14 cellular contexts compared by ENCODE assay signal in the genomic region with DNA sequence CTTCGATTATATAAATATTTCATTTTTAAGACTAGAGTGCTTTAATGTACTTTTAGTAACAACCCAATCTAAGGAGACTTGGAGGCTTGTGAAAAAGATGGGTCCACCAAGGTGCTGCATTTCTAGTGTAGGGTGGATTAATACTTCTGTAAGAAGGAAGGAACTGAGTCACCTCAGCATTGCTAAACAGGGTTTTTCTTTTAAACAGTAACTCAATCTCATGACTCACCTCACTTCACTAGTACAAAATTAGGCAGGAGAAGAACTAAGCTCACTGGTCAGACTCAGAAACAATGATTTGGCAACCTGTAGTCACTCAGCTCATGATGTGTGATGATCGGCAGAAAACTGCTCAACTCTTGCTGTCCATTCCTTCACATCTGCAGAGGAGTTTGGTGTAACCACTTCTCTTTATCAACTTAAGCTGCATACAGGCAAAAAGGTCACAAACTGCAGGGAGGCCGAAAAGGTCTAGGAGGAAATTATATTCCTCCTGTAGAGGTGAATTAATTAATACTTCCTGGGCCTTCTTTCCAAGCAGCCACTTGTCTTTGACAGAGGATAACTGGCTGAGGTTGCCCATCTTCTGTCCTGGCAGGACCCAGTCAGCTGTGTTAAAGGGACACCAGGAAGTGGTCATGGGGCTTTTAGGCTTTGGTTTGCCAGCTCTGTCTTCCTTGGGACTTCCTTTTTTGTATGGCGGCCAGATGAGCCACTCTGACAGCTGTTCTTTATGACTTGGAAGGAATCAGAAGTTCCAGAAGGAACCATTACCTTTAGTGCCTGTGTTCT.
DNase-seq lines count a peak whose midpoint lies in the region; ATAC-seq and TF ChIP-seq lines count a peak whose summit lies in the region.
"Had no signal": no experiment of that assay in that cellular context is flagged by ENCODE, and none has a peak within 500 bp of the region (broad histone marks: within the 10 kb centered on the region; RNA-seq: fewer than 3 reads in every experiment).

No MANE protein-coding gene starts in this region.

- H3K4me3 ChIP-seq in CD8-positive, alpha-beta T cell (ENCODE audit: low read depth, low read length): no peak overlapping the region
- H3K4me3 ChIP-seq: coronary artery, upper lobe of left lung had no signal

- H2AK5ac ChIP-seq in H9 (ENCODE audit: insufficient read length, low read length): no peak overlapping the region

- no peak overlapping the region for H3K4me3 Mint-ChIP-seq in CD8-positive, alpha-beta T cell
- no peak overlapping the region for H3K4me3 Mint-ChIP-seq in activated T-helper 2 cell treated with anti-CD3 and anti-CD28 coated beads, Interferon-gamma antibody, Interleukin-2, Interleukin-4, amounts not matched to agents 10 μg/mL and 5 μg/mL and 100 μg/mL, durations not matched to agents 14 hours and 24 hours and 36 hours (ENCODE audit: low read depth)
- H3K4me3 Mint-ChIP-seq in H9: no peak overlapping the region
- H3K4me3 Mint-ChIP-seq: mesothelial cell of epicardium had no signal

- no peak overlapping the region for H3T11ph ChIP-seq in H9 (ENCODE audit: low read length)

- POLR2A ChIA-PET in CD8-positive, alpha-beta T cell (lab: Charles Lee): interaction anchor here (0.9 to 1.2 kb wide), 3 partner anchors 15 to 34 kb away, joined by 3 read pairs; no protein-coding TSS in a partner anchor

- no peak overlapping the region for H3K27ac ChIP-seq in CD8-positive, alpha-beta T cell (ENCODE audit: low read depth, low read length)
- H3K27ac ChIP-seq in H9 (ENCODE audit: insufficient read length, low read depth, low read length): no peak overlapping the region
- H3K27ac ChIP-seq: coronary artery, upper lobe of left lung, VCaP had no signal

- no peaks in the 10 kb centered on the region for H3K36me3 Mint-ChIP-seq in CD8-positive, alpha-beta T cell
- peaks cover 25% of the 10 kb centered on the region for H3K36me3 Mint-ChIP-seq in activated T-helper 2 cell treated with anti-CD3 and anti-CD28 coated beads, Interferon-gamma antibody, Interleukin-2, Interleukin-4, amounts not matched to agents 10 μg/mL and 5 μg/mL and 100 μg/mL, durations not matched to agents 14 hours and 24 hours and 36 hours (ENCODE audit: low read depth)
- H3K36me3 Mint-ChIP-seq in H9 (ENCODE audit: insufficient read depth in 1 of 3, low read depth in 3 of 3): peaks cover 0 to 4% (median 0%) of the 10 kb centered on the region in 3 experiments; a peak in 2 of 7 replicates
- H3K36me3 Mint-ChIP-seq: mesothelial cell of epicardium had no signal

- no peak for ATAC-seq in CD8-positive, alpha-beta T cell
- ATAC-seq in HG02938 (IDR thresholded peaks at IDR 0.05; ENCODE audit: unreplicated experiment) (peak; percentile 71), GM19397 (IDR thresholded peaks at IDR 0.05; ENCODE audit: unreplicated experiment) (no peak)

- H3K4me1 Mint-ChIP-seq in CD8-positive, alpha-beta T cell (ENCODE audit: low read depth): peaks cover 29% of the 10 kb centered on the region
- H3K4me1 Mint-ChIP-seq in activated T-helper 2 cell treated with anti-CD3 and anti-CD28 coated beads, Interferon-gamma antibody, Interleukin-2, Interleukin-4, amounts not matched to agents 10 μg/mL and 5 μg/mL and 100 μg/mL, durations not matched to agents 14 hours and 24 hours and 36 hours (ENCODE audit: low read depth): peaks cover 32% of the 10 kb centered on the region
- H3K4me1 Mint-ChIP-seq in H9: no peaks in the 10 kb centered on the region
- H3K4me1 Mint-ChIP-seq: mesothelial cell of epicardium had no signal

- no peaks in the 10 kb centered on the region for H3K23me2 ChIP-seq in H9 (ENCODE audit: insufficient read length, low read depth, low read length, poor library complexity, severe bottlenecking)

- H3K79me1 ChIP-seq in H9 (ENCODE audit: insufficient read depth, low read depth, low read length, poor library complexity, severe bottlenecking): no peaks in the 10 kb centered on the region

- H3K23ac ChIP-seq in H9 (ENCODE audit: insufficient read length, low read depth, low read length): no peak overlapping the region

- peaks cover 37% of the 10 kb centered on the region for H3K4me1 ChIP-seq in CD8-positive, alpha-beta T cell (ENCODE audit: insufficient read depth, low read length)
- no peaks in the 10 kb centered on the region for H3K4me1 ChIP-seq in H9 (ENCODE audit: insufficient read depth, low read length)
- H3K4me1 ChIP-seq: upper lobe of left lung had no signal

- TF ChIP-seq CTCF in CD8-positive, alpha-beta T cell (IDR thresholded peaks at IDR 0.05): no peak
- no peak for TF ChIP-seq CTCF in H9 (conservative IDR thresholded peaks at IDR 0.05)

- no peak overlapping the region for H4K5ac ChIP-seq in H9 (ENCODE audit: insufficient read length, low read depth, low read length)

- H3K4ac ChIP-seq in H9 (ENCODE audit: low read depth, low read length): no peak overlapping the region

- H3K27ac Mint-ChIP-seq in CD8-positive, alpha-beta T cell: peak overlapping the region; percentile 64
- no peak overlapping the region for H3K27ac Mint-ChIP-seq in activated T-helper 2 cell treated with anti-CD3 and anti-CD28 coated beads, Interferon-gamma antibody, Interleukin-2, Interleukin-4, amounts not matched to agents 10 μg/mL and 5 μg/mL and 100 μg/mL, durations not matched to agents 14 hours and 24 hours and 36 hours
- no peak overlapping the region for H3K27ac Mint-ChIP-seq in H9
- H3K27ac Mint-ChIP-seq: mesothelial cell of epicardium had no signal

- no peak overlapping the region for H3K14ac ChIP-seq in H9 (ENCODE audit: insufficient read depth, low read length)

- no peak overlapping the region for H2BK15ac ChIP-seq in H9 (ENCODE audit: low read depth, low read length)

- no peak overlapping the region for H2BK120ac ChIP-seq in H9 (ENCODE audit: low read depth, low read length, poor library complexity, severe bottlenecking)

- no peaks in the 10 kb centered on the region for H3K27me3 ChIP-seq in CD8-positive, alpha-beta T cell (ENCODE audit: insufficient read depth, low read length)
- H3K27me3 ChIP-seq in H9 (ENCODE audit: insufficient read depth, low read length): no peaks in the 10 kb centered on the region
- H3K27me3 ChIP-seq: upper lobe of left lung had no signal

- no peaks in the 10 kb centered on the region for H3K27me3 Mint-ChIP-seq in CD8-positive, alpha-beta T cell (ENCODE audit: low read depth)
- H3K27me3 Mint-ChIP-seq in activated T-helper 2 cell treated with anti-CD3 and anti-CD28 coated beads, Interferon-gamma antibody, Interleukin-2, Interleukin-4, amounts not matched to agents 10 μg/mL and 5 μg/mL and 100 μg/mL, durations not matched to agents 14 hours and 24 hours and 36 hours (ENCODE audit: low read depth): peaks cover 2% of the 10 kb centered on the region
- no peaks in the 10 kb centered on the region for H3K27me3 Mint-ChIP-seq in H9 (ENCODE audit: low read depth)

- H2BK20ac ChIP-seq in H9 (ENCODE audit: low read depth, low read length, poor library complexity, severe bottlenecking): no peak overlapping the region

- DNase-seq in CD8-positive, alpha-beta T cell: no peak
- DNase-seq in SKM-1 treated with dmso at 0.1 percent for 144 hours (lab: John Stamatoyannopoulos, UW; ENCODE audit: unreplicated experiment) (peak; percentile 84), glomerular visceral epithelial cell (ENCODE audit: extremely low spot score) (peak; percentile 57), NCI-H748 (lab: John Stamatoyannopoulos, UW; ENCODE audit: unreplicated experiment) (no peak), H9 (no peak)
- no peak for DNase-seq in activated T-helper 2 cell treated with anti-CD3 and anti-CD28 coated beads, Interferon-gamma antibody, Interleukin-2, Interleukin-4, amounts not matched to agents 10 μg/mL and 5 μg/mL and 100 μg/mL, durations not matched to agents 14 hours and 24 hours and 36 hours (ENCODE audit: low spot score)
- DNase-seq: NCI-H1930; stimulated activated CD4-positive, alpha-beta T cell treated with anti-CD3 and anti-CD28 coated beads, Interleukin-15, amount 100 ng/mL, for 24 hours; upper lobe of left lung had no signal

- H3K18ac ChIP-seq in H9 (ENCODE audit: insufficient read length, low read depth, low read length): no peak overlapping the region

- no peak overlapping the region for H3K4me2 ChIP-seq in H9 (ENCODE audit: insufficient read depth, insufficient read length, low read length)

- no peak overlapping the region for H4K8ac ChIP-seq in H9 (replicated peaks; ENCODE audit: insufficient read length, low read depth, low read length)

- no peaks in the 10 kb centered on the region for H3K79me2 ChIP-seq in H9 (ENCODE audit: insufficient read depth, low read length)

- intact Hi-C loops in CD8-positive, alpha-beta T cell (cut with DNase I, micrococcal nuclease): loop anchor here in 1 of 2 experiments (2.0 to 5.0 kb wide), 3 partner anchors 33 to 78 kb away; no protein-coding TSS in a partner anchor
- intact Hi-C loops in activated T-helper 2 cell treated with anti-CD3 and anti-CD28 coated beads, Interferon-gamma antibody, Interleukin-2, Interleukin-4, amounts not matched to agents 10 μg/mL and 5 μg/mL and 100 μg/mL, durations not matched to agents 14 hours and 24 hours and 36 hours (cut with micrococcal nuclease): loop anchor here (5.0 kb wide), 1 partner anchor 37 kb away; no protein-coding TSS in a partner anchor

- H3K9me3 Mint-ChIP-seq in CD8-positive, alpha-beta T cell: peaks cover 3% of the 10 kb centered on the region
- peaks cover 33% of the 10 kb centered on the region for H3K9me3 Mint-ChIP-seq in activated T-helper 2 cell treated with anti-CD3 and anti-CD28 coated beads, Interferon-gamma antibody, Interleukin-2, Interleukin-4, amounts not matched to agents 10 μg/mL and 5 μg/mL and 100 μg/mL, durations not matched to agents 14 hours and 24 hours and 36 hours
- peaks cover 4 to 5% of the 10 kb centered on the region in 2 experiments; a peak in 4 of 5 replicates for H3K9me3 Mint-ChIP-seq in H9

- no peak overlapping the region for H2AFZ ChIP-seq in H9 (ENCODE audit: low read length)

- H4K20me1 ChIP-seq in H9 (ENCODE audit: control insufficient read depth, insufficient read depth, insufficient read length): no peaks in the 10 kb centered on the region

- H3K9me3 ChIP-seq in CD8-positive, alpha-beta T cell (ENCODE audit: low read length): peaks cover 4% of the 10 kb centered on the region
- no peaks in the 10 kb centered on the region for H3K9me3 ChIP-seq in H9 (ENCODE audit: control insufficient read depth, low read depth, low read length)
- H3K9me3 ChIP-seq: upper lobe of left lung had no signal

- H4K91ac ChIP-seq in H9 (ENCODE audit: insufficient read length, low read depth, low read length): no peak overlapping the region

- WGBS in H9 (ENCODE audit: extremely low coverage, insufficient read length, low lambda C conversion rate): no CpG with 5 or more reads among the region's 4 CpGs

- no peak overlapping the region for H2BK5ac ChIP-seq in H9 (ENCODE audit: insufficient read length, low read length)

- CTCF ChIA-PET in CD8-positive, alpha-beta T cell (lab: Charles Lee): interaction anchor here (0.7 to 4.2 kb wide), 6 partner anchors 9 to 80 kb away, joined by 3 to 21 read pairs (median 5); no protein-coding TSS in a partner anchor

- no peak overlapping the region for H3K56ac ChIP-seq in H9 (ENCODE audit: insufficient read length, low read depth, low read length)

- no peak overlapping the region for H2BK12ac ChIP-seq in H9 (ENCODE audit: insufficient read length, low read depth, low read length)

- H3K9ac ChIP-seq in H9 (ENCODE audit: extremely low read depth, insufficient read length, low read length): no peak overlapping the region

- H3K36me3 ChIP-seq in CD8-positive, alpha-beta T cell (ENCODE audit: insufficient read depth, low read length): no peaks in the 10 kb centered on the region
- H3K36me3 ChIP-seq: upper lobe of left lung had no signal

Comparison
In these comparisons a context has a peak if more than half of its experiments do, and no peak if none do; other contexts are left out.
1. DNase-seq: peak in SKM-1 treated with dmso at 0.1 percent for 144 hours (single experiment) and glomerular visceral epithelial cell (single experiment); none in CD8-positive, alpha-beta T cell (0 of 7), activated T-helper 2 cell treated with anti-CD3 and anti-CD28 coated beads, Interferon-gamma antibody, Interleukin-2, Interleukin-4, amounts not matched to agents 10 μg/mL and 5 μg/mL and 100 μg/mL, durations not matched to agents 14 hours and 24 hours and 36 hours (single experiment), NCI-H748 (single experiment) and H9 (single experiment).